ENCODE assay signal across 7 cellular contexts in the genomic region with DNA sequence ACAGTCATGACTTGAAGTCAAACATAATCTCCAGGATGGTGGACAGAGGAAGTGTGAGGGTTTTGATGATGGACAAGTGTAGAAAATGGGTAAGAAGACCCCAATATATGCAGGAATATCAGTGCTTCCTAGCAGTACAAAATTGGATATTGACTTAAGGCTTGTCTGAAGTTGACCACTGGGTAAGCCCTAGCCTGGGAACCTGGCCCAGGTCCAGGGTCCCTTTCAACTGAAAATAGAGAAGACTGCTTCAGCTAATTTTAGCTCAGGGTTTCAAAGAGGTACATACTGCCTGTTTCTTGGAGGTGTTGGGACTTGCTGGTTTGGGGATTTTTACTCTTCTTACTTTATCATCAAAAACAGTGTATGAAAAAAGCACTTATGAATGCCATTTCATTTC. TPM values are rescaled to one million over a fixed set of nuclear protein-coding genes. Genes with fewer than 3 reads are reported as not detected.
A peak's percentile ranks its signal among the peaks of the same experiment; 100 is the strongest.
DNase-seq lines count a peak whose midpoint lies in the region; ATAC-seq, FAIRE-seq and TF ChIP-seq lines count a peak whose summit lies in the region.

No MANE protein-coding gene starts in this region.

- FAIRE-seq in pancreas (lab: Jason Lieb, UNC), result no peak
- no peak for FAIRE-seq in H54 (lab: Jason Lieb, UNC)

- H3K4me1 Mint-ChIP-seq in activated naive CD8-positive, alpha-beta T cell treated with anti-CD3 and anti-CD28 coated beads, Interleukin-2, amount 50 U/mL, for 24 hours, result peaks cover 74% of the 10 kb centered on the region

- peaks cover 33 to 59% (median 50%) of the 10 kb centered on the region in 3 donors for H3K4me1 ChIP-seq in pancreas

- TF ChIP-seq POLR2A in H54 (IDR thresholded peaks at IDR 0.05; ENCODE audit: low read depth, low read length), result no peak

- no peaks in the 10 kb centered on the region for H3K9me3 ChIP-seq in pancreas

- no peaks in the 10 kb centered on the region for H3K27me3 Mint-ChIP-seq in activated naive CD8-positive, alpha-beta T cell treated with anti-CD3 and anti-CD28 coated beads, Interleukin-2, amount 50 U/mL, for 24 hours

- no peak for DNase-seq in activated naive CD8-positive, alpha-beta T cell treated with anti-CD3 and anti-CD28 coated beads, Interleukin-2, amount 50 U/mL, for 24 hours
- DNase-seq in pancreas, result peak in 4 of 6 donors; percentile 27 to 67 (median 45)
- no peak for DNase-seq in NCI-H1417 treated with DMSO at 0.1 percent for 48 hours (lab: John Stamatoyannopoulos, UW)
- no peak for DNase-seq in H54 (ENCODE audit: insufficient read length, low spot score)

- no peak for TF ChIP-seq CTCF in pancreas (IDR thresholded peaks at IDR 0.05)

- ATAC-seq in GM18870 (IDR thresholded peaks at IDR 0.05; ENCODE audit: unreplicated experiment) (peak; percentile 28), HG02938 (IDR thresholded peaks at IDR 0.05; ENCODE audit: unreplicated experiment) (peak; percentile 10), pancreas (no peak), HG02798 (IDR thresholded peaks at IDR 0.05; ENCODE audit: poor library complexity, unreplicated experiment) (no peak)
- ATAC-seq in activated naive CD8-positive, alpha-beta T cell treated with anti-CD3 and anti-CD28 coated beads, Interleukin-2, amount 50 U/mL, for 24 hours, result no peak

- peaks cover 3% of the 10 kb centered on the region for H3K36me3 Mint-ChIP-seq in activated naive CD8-positive, alpha-beta T cell treated with anti-CD3 and anti-CD28 coated beads, Interleukin-2, amount 50 U/mL, for 24 hours (ENCODE audit: low read depth)

- intact Hi-C loops in pancreas (cut with DNase I), result no loop called here

- H3K36me3 ChIP-seq in pancreas, result no peaks in the 10 kb centered on the region

- no peak overlapping the region for H3K4me3 ChIP-seq in pancreas

- peak overlapping the region; percentile 73 for H3K27ac Mint-ChIP-seq in activated naive CD8-positive, alpha-beta T cell treated with anti-CD3 and anti-CD28 coated beads, Interleukin-2, amount 50 U/mL, for 24 hours

- H3K27ac ChIP-seq in pancreas, result peak overlapping the region in 1 of 4 donors; percentile 13

- H3K4me3 Mint-ChIP-seq in activated naive CD8-positive, alpha-beta T cell treated with anti-CD3 and anti-CD28 coated beads, Interleukin-2, amount 50 U/mL, for 24 hours, result peak overlapping the region; percentile 71

- no peaks in the 10 kb centered on the region for H3K9me3 Mint-ChIP-seq in activated naive CD8-positive, alpha-beta T cell treated with anti-CD3 and anti-CD28 coated beads, Interleukin-2, amount 50 U/mL, for 24 hours

- H3K27me3 ChIP-seq in pancreas, result no peaks in the 10 kb centered on the region

RNA-seq across cellular contexts. Expression of gene NR1D2, which starts 4.7 kb away (rescaled TPM):
- 10 to 100 TPM; 12.9 to 26.2 (median 16.2) TPM for total RNA-seq in pancreas
- polyA plus RNA-seq in pancreas, result 10 to 100 TPM in 1 of 2 donors, 1 to 10 TPM in 1; 4.9 to 12.0 TPM

RNA-seq across cellular contexts. Expression of gene RPL15, which starts 32.9 kb away (rescaled TPM):
- total RNA-seq in pancreas, result 1,000 to 10,000 TPM in 4 of 6 donors, 100 to 1,000 TPM in 2; 676 to 1,455 (median 1,267) TPM
- 1,000 to 10,000 TPM; 1,720 to 1,897 TPM for polyA plus RNA-seq in pancreas

RNA-seq across cellular contexts. Expression of gene NKIRAS1, which starts 33.0 kb away (rescaled TPM):
- total RNA-seq in pancreas, result 1 to 10 TPM; 3.0 to 4.9 (median 3.8) TPM
- polyA plus RNA-seq in pancreas, result 1 to 10 TPM; 2.7 to 5.9 TPM

Comparison
In these comparisons a context has a peak if more than half of its experiments do, and no peak if none do; other contexts are left out.
1. ATAC-seq: peak in GM18870 (single experiment) and HG02938 (single experiment); none in activated naive CD8-positive, alpha-beta T cell treated with anti-CD3 and anti-CD28 coated beads, Interleukin-2, amount 50 U/mL, for 24 hours (single experiment), pancreas (0 of 4) and HG02798 (single experiment).
2. DNase-seq: peak in pancreas (4 of 6); none in activated naive CD8-positive, alpha-beta T cell treated with anti-CD3 and anti-CD28 coated beads, Interleukin-2, amount 50 U/mL, for 24 hours (single experiment), NCI-H1417 treated with DMSO at 0.1 percent for 48 hours (single experiment) and H54 (single experiment).